Comparison of ENCODE assay signal across 8 cellular contexts in the genomic region with DNA sequence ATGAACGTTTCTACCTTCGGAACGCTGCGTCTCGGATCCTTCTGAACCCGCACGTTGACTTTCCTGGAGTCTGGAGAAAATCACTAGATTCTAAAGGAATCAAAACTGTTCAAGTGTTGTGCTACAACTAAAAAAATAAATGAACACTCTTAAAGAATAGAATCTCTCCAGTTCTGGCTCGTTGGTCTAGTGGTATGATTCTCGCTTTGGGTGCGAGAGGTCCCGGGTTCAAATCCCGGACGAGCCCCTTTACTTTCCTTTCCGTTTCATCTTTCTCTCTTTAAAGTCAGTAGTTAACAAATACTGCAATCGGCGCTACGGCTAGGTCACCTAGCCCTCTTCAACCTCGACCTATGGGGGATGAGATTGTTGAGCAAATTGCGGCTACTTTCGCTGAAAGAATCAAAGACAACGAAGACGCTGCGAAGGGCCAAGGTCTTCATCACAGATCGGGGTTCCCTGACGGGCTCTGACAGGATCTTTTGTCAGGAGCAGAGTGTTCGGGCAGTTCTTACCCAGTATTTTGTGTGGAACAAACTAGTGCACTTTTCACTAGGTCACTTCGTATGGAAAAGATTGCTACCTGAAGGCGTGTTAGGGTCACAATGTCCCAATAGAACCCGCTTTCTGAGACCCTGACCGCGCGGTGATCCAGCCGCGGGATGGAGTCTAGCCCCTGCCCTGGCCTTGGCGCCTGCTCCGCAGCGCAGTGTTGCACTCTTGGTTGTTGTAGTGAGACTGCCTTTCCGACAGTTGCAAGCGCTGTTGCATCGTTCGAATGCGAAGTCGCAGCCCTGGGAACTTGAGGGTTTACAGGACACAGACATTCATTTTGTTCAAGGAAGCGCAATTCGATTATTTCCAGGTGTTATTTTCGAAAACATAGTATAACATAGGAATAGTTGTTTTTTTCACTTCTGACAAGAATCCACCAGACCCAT. TPM values are rescaled to one million over a fixed set of nuclear protein-coding genes. Genes with fewer than 3 reads are reported as not detected.
DNase-seq lines count a peak whose midpoint lies in the region; ATAC-seq and TF ChIP-seq lines count a peak whose summit lies in the region.

No MANE protein-coding gene starts in this region.

- H3K9me2 ChIP-seq in OCI-LY1 (ENCODE audit: low read depth, low read length): no peaks in the 10 kb centered on the region

- H3K27ac ChIP-seq in OCI-LY1 (ENCODE audit: low read depth, low read length, poor library complexity, severe bottlenecking) (no peak overlapping the region), upper lobe of right lung (no peak overlapping the region)

- H3K9me3 ChIP-seq in OCI-LY1 (ENCODE audit: low read length): no peaks in the 10 kb centered on the region
- no peaks in the 10 kb centered on the region for H3K9me3 ChIP-seq in neuron (ENCODE audit: low read length)
- H3K9me3 ChIP-seq in upper lobe of right lung: no peaks in the 10 kb centered on the region

- no peak overlapping the region for H2AFZ ChIP-seq in OCI-LY1 (ENCODE audit: low read length)
- peak overlapping the region; percentile 34 for H2AFZ ChIP-seq in neuron (ENCODE audit: low read depth, low read length)

- TF ChIP-seq CTCF in OCI-LY1 (IDR thresholded peaks at IDR 0.05; ENCODE audit: low read length): no peak
- TF ChIP-seq CTCF in fibroblast of villous mesenchyme (IDR thresholded peaks at IDR 0.05; ENCODE audit: insufficient read depth, low read depth, low read length): no peak
- no peak for TF ChIP-seq CTCF in upper lobe of right lung (IDR thresholded peaks at IDR 0.05)

- peak; percentile 77 for ATAC-seq in GM18909 (IDR thresholded peaks at IDR 0.05; ENCODE audit: poor library complexity, unreplicated experiment)
- peak; percentile 72 for ATAC-seq in HG03432 (IDR thresholded peaks at IDR 0.05; ENCODE audit: unreplicated experiment)
- ATAC-seq in upper lobe of right lung: peak; percentile 64

- peak overlapping the region; percentile 17; the same call in 1 of the 2 replicates for H3K9ac ChIP-seq in OCI-LY1 (ENCODE audit: low read length)

- no peaks in the 10 kb centered on the region for H3F3A ChIP-seq in OCI-LY1 (ENCODE audit: insufficient read depth, low read length)

- DNase-seq in AG08395 (ENCODE audit: low spot score) (peak; percentile 76), activated T-cell treated with anti-CD3 and anti-CD28 coated beads for 48 hours (ENCODE audit: low read depth) (peak; percentile 63), fibroblast of villous mesenchyme (ENCODE audit: low read depth) (peak; percentile 84), upper lobe of right lung (no peak)

- H3K4me3 ChIP-seq in OCI-LY1 (ENCODE audit: low read depth, low read length, poor library complexity, severe bottlenecking) (peak overlapping the region; percentile 60), fibroblast of villous mesenchyme (ENCODE audit: low read depth, low read length) (peak overlapping the region; percentile 47), neuron (ENCODE audit: low read length) (peak overlapping the region; percentile 41), upper lobe of right lung (peak overlapping the region; percentile 31)

- no peaks in the 10 kb centered on the region for H3K27me3 ChIP-seq in OCI-LY1 (ENCODE audit: insufficient read depth, low read length)
- H3K27me3 ChIP-seq in neuron (ENCODE audit: insufficient read depth, low read length): peaks cover 38% of the 10 kb centered on the region
- peaks cover 31% of the 10 kb centered on the region for H3K27me3 ChIP-seq in upper lobe of right lung

- H3K4me1 ChIP-seq in OCI-LY1 (ENCODE audit: insufficient read depth, low read length, severe bottlenecking): peaks cover 29% of the 10 kb centered on the region
- peaks cover 24% of the 10 kb centered on the region for H3K4me1 ChIP-seq in neuron (ENCODE audit: insufficient read depth, low read length)
- H3K4me1 ChIP-seq in upper lobe of right lung: peaks cover 22% of the 10 kb centered on the region

- peak overlapping the region; percentile 78 for H3K4me2 ChIP-seq in OCI-LY1 (ENCODE audit: low read length)

- no peaks in the 10 kb centered on the region for H3K79me2 ChIP-seq in OCI-LY1 (ENCODE audit: insufficient read depth, low read length)

- H4K20me1 ChIP-seq in OCI-LY1 (ENCODE audit: insufficient read depth, low read length): no peaks in the 10 kb centered on the region

- no peaks in the 10 kb centered on the region for H3K36me3 ChIP-seq in OCI-LY1 (ENCODE audit: insufficient read depth, low read length)
- no peaks in the 10 kb centered on the region for H3K36me3 ChIP-seq in neuron (ENCODE audit: insufficient read depth, low read length)
- no peaks in the 10 kb centered on the region for H3K36me3 ChIP-seq in upper lobe of right lung

- intact Hi-C loops in upper lobe of right lung (cut with DNase I): no loop called here

RNA-seq across cellular contexts. Expression of a gene that starts 8.4 kb away (rescaled TPM):
- not detected in 2 replicates for total RNA-seq in fibroblast of villous mesenchyme
- not detected for total RNA-seq in upper lobe of right lung

RNA-seq across cellular contexts. Expression of a gene that starts 41.9 kb away (rescaled TPM):
- total RNA-seq in fibroblast of villous mesenchyme: not detected in 2 replicates
- total RNA-seq in upper lobe of right lung: not detected

RNA-seq across cellular contexts. Expression of a gene that starts 45.3 kb away (rescaled TPM):
- total RNA-seq in fibroblast of villous mesenchyme (not detected in 2 replicates), upper lobe of right lung (not detected)

RNA-seq across cellular contexts. Expression of a gene that starts 51.3 kb away (rescaled TPM):
- total RNA-seq in fibroblast of villous mesenchyme (6.9 and 7.4 TPM in 2 replicates), upper lobe of right lung (42.5 TPM)

RNA-seq across cellular contexts. Expression of a gene that starts 55.5 kb away (rescaled TPM):
- total RNA-seq in fibroblast of villous mesenchyme (1.7 and 4.5 TPM in 2 replicates), upper lobe of right lung (28.1 TPM)
